Comparison of ENCODE assay signal across 24 cellular contexts in the genomic region with DNA sequence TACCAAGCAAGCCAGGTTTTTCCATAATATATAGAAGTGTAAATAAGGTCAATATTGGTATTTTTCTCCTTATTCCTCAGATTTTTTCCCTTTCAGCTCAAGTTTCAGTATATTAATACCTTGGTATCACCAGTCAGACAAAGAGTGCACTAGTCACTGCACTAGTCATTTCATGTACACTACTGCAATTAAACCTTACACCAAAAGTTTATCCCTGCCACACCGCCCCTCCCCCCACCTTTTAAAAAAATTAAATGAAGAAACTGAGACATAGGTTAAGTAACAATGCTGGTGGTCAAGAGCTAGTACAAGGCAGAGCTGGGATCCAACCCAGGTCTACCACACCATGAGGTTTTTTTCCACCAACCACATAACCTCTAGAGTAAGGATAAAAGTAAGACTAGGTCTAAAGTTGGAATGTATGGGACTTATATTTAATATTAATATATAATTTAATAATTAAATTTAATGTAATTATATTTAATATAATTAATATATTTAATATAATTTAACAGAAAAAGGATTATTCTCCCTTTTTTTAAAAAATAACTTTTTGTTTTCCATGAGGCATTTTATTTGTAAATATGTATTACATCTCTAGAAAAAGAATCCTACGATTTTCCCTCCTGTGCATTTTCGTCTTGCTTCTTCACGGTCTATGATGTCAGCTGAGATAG.
DNase-seq lines count a peak whose midpoint lies in the region; ATAC-seq, FAIRE-seq and TF ChIP-seq lines count a peak whose summit lies in the region.
"Had no signal": no experiment of that assay in that cellular context is flagged by ENCODE, and none has a peak within 500 bp of the region (broad histone marks: within the 10 kb centered on the region; RNA-seq: fewer than 3 reads in every experiment).

No MANE protein-coding gene starts in this region.

- H3K27ac Mint-ChIP-seq in activated naive CD4-positive, alpha-beta T cell treated with anti-CD3 and anti-CD28 coated beads, Interleukin-2, amount 50 U/mL, for 72 hours = no peak overlapping the region
- H3K27ac Mint-ChIP-seq: activated CD8-positive, alpha-beta memory T cell treated with anti-CD3 and anti-CD28 coated beads, Interleukin-2, amount 10 ng/mL, durations not matched to agents 7 days and 5 days; dendritic cell treated with granulocyte-macrophage colony-stimulating factor and Interleukin-4, amounts not matched to agents 40 ng/mL and 50 ng/mL, for 4 days; mesothelial cell of epicardium had no signal

- no peaks in the 10 kb centered on the region for H3K9me2 ChIP-seq in PC-3 (replicated peaks; ENCODE audit: low read length)
- H3K9me2 ChIP-seq: SK-N-SH had no signal

- H3K9me3 Mint-ChIP-seq in activated naive CD4-positive, alpha-beta T cell treated with anti-CD3 and anti-CD28 coated beads, Interleukin-2, amount 50 U/mL, for 72 hours = no peaks in the 10 kb centered on the region
- H3K9me3 Mint-ChIP-seq: dendritic cell treated with granulocyte-macrophage colony-stimulating factor and Interleukin-4, amounts not matched to agents 40 ng/mL and 50 ng/mL, for 4 days; mesothelial cell of epicardium; naive thymus-derived CD8-positive, alpha-beta T cell had no signal

- intact Hi-C loops in PC-3 (cut with micrococcal nuclease) = no loop called here

- DNase-seq in activated naive CD4-positive, alpha-beta T cell treated with anti-CD3 and anti-CD28 coated beads, Interleukin-2, amount 50 U/mL, for 72 hours (ENCODE audit: low spot score in 2 of 2) = peak in 1 of 2 donors; percentile 27
- no peak for DNase-seq in activated naive CD4-positive, alpha-beta T cell treated with anti-CD3 and anti-CD28 coated beads, Interleukin-2, amount 50 U/mL, for 16 hours
- DNase-seq in NCI-H82 treated with DMSO at 0.1 percent for 48 hours (lab: John Stamatoyannopoulos, UW; ENCODE audit: unreplicated experiment) (peak; percentile 24), H4 (ENCODE audit: low spot score) (no peak), PC-3 (no peak), NCI-H524 (lab: John Stamatoyannopoulos, UW) (no peak)
- DNase-seq: activated CD4-positive, CD25-positive, alpha-beta regulatory T cell; activated CD8-positive, alpha-beta memory T cell treated with anti-CD3 and anti-CD28 coated beads, Interleukin-2, amount 10 ng/mL, durations not matched to agents 7 days and 5 days; Calu3; GOT3; left colon; naive thymus-derived CD8-positive, alpha-beta T cell; NCI-H2081 treated with DMSO at 0.1 percent for 48 hours; NCI-H446; SK-N-SH; substantia nigra; uterus had no signal

- no TSS peak for BruUV-seq in PC-3 (replicated peaks; lab: Mats Ljungman, UMichigan)

- no peak overlapping the region for H3K4me2 ChIP-seq in PC-3 (ENCODE audit: low read length)
- H3K4me2 ChIP-seq: BLaER1 treated with 17β-estradiol and CSF1 and Interleukin-3, amounts not matched to agents 10 nM and 100 nM; SK-N-SH had no signal

- POLR2A ChIA-PET in PC-3 (lab: Charles Lee; ENCODE audit: unreplicated experiment) = no interaction called here

- peaks cover 40 to 58% (median 47%) of the 10 kb centered on the region in 3 donors for H3K4me1 ChIP-seq in skeletal muscle tissue (ENCODE audit: control insufficient read depth in 3 of 3, insufficient read depth in 3 of 3, low read length in 3 of 3)
- H3K4me1 ChIP-seq in PC-3 (ENCODE audit: insufficient read depth, low read length) = no peaks in the 10 kb centered on the region

- no peak overlapping the region for H2AFZ ChIP-seq in PC-3 (ENCODE audit: low read length)

- FAIRE-seq in colon (lab: Jason Lieb, UNC) = peak; percentile 62

- peaks cover 0 to 5% of the 10 kb centered on the region in 2 donors for H3K36me3 Mint-ChIP-seq in activated naive CD4-positive, alpha-beta T cell treated with anti-CD3 and anti-CD28 coated beads, Interleukin-2, amount 50 U/mL, for 72 hours

- no peaks in the 10 kb centered on the region for H3K9me3 ChIP-seq in skeletal muscle tissue (ENCODE audit: control insufficient read depth in 3 of 3, low read length in 3 of 3)
- H3K9me3 ChIP-seq in PC-3 (ENCODE audit: low read length) = no peaks in the 10 kb centered on the region
- H3K9me3 ChIP-seq: BLaER1 treated with 17β-estradiol and CSF1 and Interleukin-3, amounts not matched to agents 10 nM and 100 nM; breast epithelium; SK-N-SH; uterus had no signal

- no peaks in the 10 kb centered on the region for H4K20me1 ChIP-seq in PC-3 (ENCODE audit: low read length)

- H3K36me3 ChIP-seq in skeletal muscle tissue (ENCODE audit: control insufficient read depth in 3 of 3, insufficient read depth in 3 of 3, low read length in 3 of 3) (no peaks in the 10 kb centered on the region), PC-3 (ENCODE audit: low read depth, low read length) (peaks cover 11% of the 10 kb centered on the region; the same call in 1 of the 2 replicates)
- H3K36me3 ChIP-seq: breast epithelium, uterus had no signal

- H3K9ac ChIP-seq in skeletal muscle tissue (ENCODE audit: low read depth in 1 of 3, low read length in 3 of 3) (no peak overlapping the region), PC-3 (ENCODE audit: low read length) (no peak overlapping the region)
- H3K9ac ChIP-seq: BLaER1 treated with 17β-estradiol and CSF1 and Interleukin-3, amounts not matched to agents 10 nM and 100 nM; SK-N-SH had no signal

- peaks cover 13% of the 10 kb centered on the region; the same call in 1 of the 2 replicates for H3K79me2 ChIP-seq in PC-3 (ENCODE audit: low read length)

- H3F3A ChIP-seq in PC-3 (ENCODE audit: low read length, unreplicated experiment) = no peaks in the 10 kb centered on the region

- H3K27me3 ChIP-seq in skeletal muscle tissue (ENCODE audit: control insufficient read depth in 3 of 3, insufficient read depth in 3 of 3, low read length in 3 of 3) = no peaks in the 10 kb centered on the region
- H3K27me3 ChIP-seq in PC-3 (ENCODE audit: low read length) = no peaks in the 10 kb centered on the region
- H3K27me3 ChIP-seq: BLaER1 treated with 17β-estradiol and CSF1 and Interleukin-3, amounts not matched to agents 10 nM and 100 nM; breast epithelium; uterus had no signal

- peak; percentile 52 to 58 for ATAC-seq in activated naive CD4-positive, alpha-beta T cell treated with anti-CD3 and anti-CD28 coated beads, Interleukin-2, amount 50 U/mL, for 72 hours
- no peak for ATAC-seq in PC-3
- ATAC-seq: activated CD8-positive, alpha-beta memory T cell treated with anti-CD3 and anti-CD28 coated beads, Interleukin-2, amount 10 ng/mL, durations not matched to agents 7 days and 5 days; left colon; naive thymus-derived CD8-positive, alpha-beta T cell had no signal

- TF ChIP-seq CTCF in PC-3 (conservative IDR thresholded peaks at IDR 0.05; ENCODE audit: low read depth, low read length) = no peak

- CTCF ChIA-PET in PC-3 (lab: Charles Lee) = no interaction called here

- no peak overlapping the region for H3K4me3 ChIP-seq in skeletal muscle tissue (ENCODE audit: low read length in 3 of 3)
- no peak overlapping the region for H3K4me3 ChIP-seq in PC-3 (ENCODE audit: low read length)
- H3K4me3 ChIP-seq: BLaER1 treated with 17β-estradiol and CSF1 and Interleukin-3, amounts not matched to agents 10 nM and 100 nM; breast epithelium; uterus had no signal

- peak overlapping the region; percentile 21 for H3K27ac ChIP-seq in skeletal muscle tissue (ENCODE audit: low read depth, low read length)
- no peak overlapping the region for H3K27ac ChIP-seq in PC-3 (ENCODE audit: low read length)
- H3K27ac ChIP-seq: BLaER1 treated with 17β-estradiol and CSF1 and Interleukin-3, amounts not matched to agents 10 nM and 100 nM; breast epithelium; RWPE1 had no signal
